In genomic region chr3:73622135-73622534, GRCh38 we compare ENCODE assay signal across 9 cellular contexts. TPM values are rescaled to one million over a fixed set of nuclear protein-coding genes. Genes with fewer than 3 reads are reported as not detected.
DNase-seq lines count a peak whose midpoint lies in the region; ATAC-seq and TF ChIP-seq lines count a peak whose summit lies in the region.
"Had no signal": no experiment of that assay in that cellular context is flagged by ENCODE, and none has a peak within 500 bp of the region (broad histone marks: within the 10 kb centered on the region; RNA-seq: fewer than 3 reads in every experiment).

No MANE protein-coding gene starts in this region.

- 34 to 39% methylated on average over 6 of the region's 6 CpGs for WGBS in lung, 2 donors

- H3K4me3 ChIP-seq in lung = peak overlapping the region; percentile 28
- H3K4me3 ChIP-seq in uterus = peak overlapping the region; percentile 62 to 92

- H3K36me3 Mint-ChIP-seq in activated naive CD8-positive, alpha-beta T cell treated with anti-CD3 and anti-CD28 coated beads, Interleukin-2, amount 50 U/mL, for 24 hours (ENCODE audit: low read depth) = no peaks in the 10 kb centered on the region

- DNase-seq in NCI-H345 (lab: John Stamatoyannopoulos, UW) (peak; percentile 21), NCI-H345 treated with DMSO at 0.1 percent for 48 hours (lab: John Stamatoyannopoulos, UW; ENCODE audit: unreplicated experiment) (no peak), lung (ENCODE audit: low spot score) (no peak), uterus (peak; percentile 45 to 49), Kasumi-1 (lab: John Stamatoyannopoulos, UW) (no peak)
- DNase-seq in activated naive CD8-positive, alpha-beta T cell treated with anti-CD3 and anti-CD28 coated beads, Interleukin-2, amount 50 U/mL, for 24 hours = no peak

- no peaks in the 10 kb centered on the region for H3K4me1 Mint-ChIP-seq in activated naive CD8-positive, alpha-beta T cell treated with anti-CD3 and anti-CD28 coated beads, Interleukin-2, amount 50 U/mL, for 24 hours

- H3K36me3 ChIP-seq in lung (ENCODE audit: control insufficient read depth in 2 of 2, insufficient read depth in 2 of 2, low read length in 2 of 2) = no peaks in the 10 kb centered on the region
- no peaks in the 10 kb centered on the region for H3K36me3 ChIP-seq in uterus

- H3K9me3 Mint-ChIP-seq in activated naive CD8-positive, alpha-beta T cell treated with anti-CD3 and anti-CD28 coated beads, Interleukin-2, amount 50 U/mL, for 24 hours = no peaks in the 10 kb centered on the region

- ATAC-seq in lung (ENCODE audit: insufficient read depth, low FRiP score) = no peak
- no peak for ATAC-seq in GM21360 (IDR thresholded peaks at IDR 0.05; ENCODE audit: unreplicated experiment)
- ATAC-seq in activated naive CD8-positive, alpha-beta T cell treated with anti-CD3 and anti-CD28 coated beads, Interleukin-2, amount 50 U/mL, for 24 hours = no peak

- TF ChIP-seq CTCF in lung (IDR thresholded peaks at IDR 0.05; ENCODE audit: control extremely low read depth, extremely low read depth) (no peak), uterus (IDR thresholded peaks at IDR 0.05) (no peak)

- H3K27ac Mint-ChIP-seq in activated naive CD8-positive, alpha-beta T cell treated with anti-CD3 and anti-CD28 coated beads, Interleukin-2, amount 50 U/mL, for 24 hours = no peak overlapping the region

- H3K4me1 ChIP-seq in lung (ENCODE audit: control insufficient read depth in 2 of 2, insufficient read depth in 2 of 2, low read length in 2 of 2) (peaks cover 7% of the 10 kb centered on the region in 2 donors), uterus (no peaks in the 10 kb centered on the region)

- H3K4me3 Mint-ChIP-seq in activated naive CD8-positive, alpha-beta T cell treated with anti-CD3 and anti-CD28 coated beads, Interleukin-2, amount 50 U/mL, for 24 hours = no peak overlapping the region

- TF ChIP-seq POLR2A in uterus (IDR thresholded peaks at IDR 0.05) = no peak

- H3K27me3 ChIP-seq in lung (ENCODE audit: control insufficient read depth, insufficient read depth) (peaks cover 11% of the 10 kb centered on the region), uterus (no peaks in the 10 kb centered on the region)

- H3K9me3 ChIP-seq in lung (ENCODE audit: control insufficient read depth in 2 of 2, insufficient read depth in 1 of 2, low read length in 1 of 2) (peaks cover 0 to 6% of the 10 kb centered on the region in 2 donors), uterus (no peaks in the 10 kb centered on the region)

- intact Hi-C loops in uterus (cut with DNase I; ENCODE audit: low total_unique reads) = no loop called here

- peaks cover 13% of the 10 kb centered on the region for H3K27me3 Mint-ChIP-seq in activated naive CD8-positive, alpha-beta T cell treated with anti-CD3 and anti-CD28 coated beads, Interleukin-2, amount 50 U/mL, for 24 hours

- H3K27ac ChIP-seq in cingulate gyrus (ENCODE audit: low read depth, low read length) (peak overlapping the region; percentile 1), lung (ENCODE audit: low read depth in 1 of 2, low read length in 1 of 2) (peak overlapping the region; percentile 13 to 95), uterus (peak overlapping the region; percentile 86 to 96)
- H3K27ac ChIP-seq: RWPE1 had no signal

RNA-seq across cellular contexts. Expression of gene PDZRN3, which starts 2.6 kb away (rescaled TPM):
- total RNA-seq in lung (10 to 100 TPM; 20.7 to 36.4 TPM), uterus (100 to 1,000 TPM in 2 of 4 donors, 10 to 100 TPM in 2; 87.3 to 268 (median 107) TPM)
- polyA plus RNA-seq in lung = 10 to 100 TPM in 1 of 2 donors, 1 to 10 TPM in 1; 7.3 to 11.9 TPM

Comparison
In these comparisons a context has a peak if more than half of its experiments do, and no peak if none do; other contexts are left out.
1. DNase-seq: peak in NCI-H345 (single experiment) and uterus (2 of 2); none in NCI-H345 treated with DMSO at 0.1 percent for 48 hours (single experiment), lung (single experiment), Kasumi-1 (0 of 2) and activated naive CD8-positive, alpha-beta T cell treated with anti-CD3 and anti-CD28 coated beads, Interleukin-2, amount 50 U/mL, for 24 hours (single experiment).
2. H3K27ac ChIP-seq: peak in every context shown above with its lines; median percentile 91 in uterus; 54 in lung; 1 in cingulate gyrus.